ENCODE assay signal across 1 cellular context in genomic region chr1:167722152-167722869, GRCh38.
A peak's percentile ranks its signal among the peaks of the same experiment; 100 is the strongest.
TF ChIP-seq lines count a peak whose summit lies in the region.

No MANE protein-coding gene starts in this region.

TF ChIP-seq in K562, 482 proteins besides CTCF, POLR2A, EP300 and RAD21 (continued from another document and continues in another):
- TF ChIP-seq, protein P1, sequence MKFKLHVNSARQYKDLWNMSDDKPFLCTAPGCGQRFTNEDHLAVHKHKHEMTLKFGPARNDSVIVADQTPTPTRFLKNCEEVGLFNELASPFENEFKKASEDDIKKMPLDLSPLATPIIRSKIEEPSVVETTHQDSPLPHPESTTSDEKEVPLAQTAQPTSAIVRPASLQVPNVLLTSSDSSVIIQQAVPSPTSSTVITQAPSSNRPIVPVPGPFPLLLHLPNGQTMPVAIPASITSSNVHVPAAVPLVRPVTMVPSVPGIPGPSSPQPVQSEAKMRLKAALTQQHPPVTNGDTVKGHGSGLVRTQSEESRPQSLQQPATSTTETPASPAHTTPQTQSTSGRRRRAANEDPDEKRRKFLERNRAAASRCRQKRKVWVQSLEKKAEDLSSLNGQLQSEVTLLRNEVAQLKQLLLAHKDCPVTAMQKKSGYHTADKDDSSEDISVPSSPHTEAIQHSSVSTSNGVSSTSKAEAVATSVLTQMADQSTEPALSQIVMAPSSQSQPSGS (CRISPR knock-in tag; IDR thresholded peaks at IDR 0.05): no peak
- TF ChIP-seq RNF2 (IDR thresholded peaks at IDR 0.05) (no peak), SIN3B (IDR thresholded peaks at IDR 0.05; ENCODE audit: low read depth) (peak; percentile 2; the same call in 1 of the 2 replicates), SMARCC2 (IDR thresholded peaks at IDR 0.05; ENCODE audit: low read depth) (peak; percentile 15; the same call in 1 of the 2 replicates), ZNF311 (CRISPR knock-in tag; IDR thresholded peaks at IDR 0.05) (no peak), PHB (CRISPR knock-in tag; IDR thresholded peaks at IDR 0.05) (no peak), FOXK2 (conservative IDR thresholded peaks at IDR 0.05 in 1 of 2, IDR thresholded peaks at IDR 0.05 in 1 of 2; ENCODE audit: low read depth in 2 of 2) (0 out of 4 replicates have a peak, but pooled peaks of 1 of the 2 experiments have one; percentile 16), XRCC3 (IDR thresholded peaks at IDR 0.05) (no peak), ZFX (CRISPR knock-in tag; IDR thresholded peaks at IDR 0.05) (peak; percentile 74), SMAD3 (CRISPR knock-in tag; conservative IDR thresholded peaks at IDR 0.05) (no peak), HMBOX1 (IDR thresholded peaks at IDR 0.05) (no peak), ZNF282 (CRISPR knock-in tag; IDR thresholded peaks at IDR 0.05) (peak; percentile 45), ZNF740 (CRISPR knock-in tag; IDR thresholded peaks at IDR 0.05) (no peak), ZNF740 (tag; IDR thresholded peaks at IDR 0.05) (no peak), KLF1 (tag; IDR thresholded peaks at IDR 0.05) (no peak), HNRNPLL (IDR thresholded peaks at IDR 0.05; ENCODE audit: low read depth, low read length, poor library complexity, severe bottlenecking) (no peak), SRSF7 (optimal IDR thresholded peaks at IDR 0.05; ENCODE audit: low read depth, low read length) (no peak), TEAD2 (tag; IDR thresholded peaks at IDR 0.05) (no peak), ZNF699 (CRISPR knock-in tag; IDR thresholded peaks at IDR 0.05; ENCODE audit: insufficient replicate concordance) (no peak), SAFB2 (IDR thresholded peaks at IDR 0.05; ENCODE audit: borderline replicate concordance, low read depth, low read length, severe bottlenecking) (no peak), HDAC3 (IDR thresholded peaks at IDR 0.05; ENCODE audit: borderline replicate concordance, partially characterized antibody) (no peak), ESRRB (CRISPR knock-in tag; IDR thresholded peaks at IDR 0.05; ENCODE audit: borderline replicate concordance) (no peak), FOXA3 (CRISPR knock-in tag; conservative IDR thresholded peaks at IDR 0.05 in 1 of 2, IDR thresholded peaks at IDR 0.05 in 1 of 2) (no peak), NCOA1 (IDR thresholded peaks at IDR 0.05; ENCODE audit: low read depth) (no peak), LEF1 (IDR thresholded peaks at IDR 0.05) (no peak), HDAC6 (IDR thresholded peaks at IDR 0.05; ENCODE audit: low read depth, low read length) (no peak), ZNF79 (CRISPR knock-in tag; IDR thresholded peaks at IDR 0.05; ENCODE audit: low read depth) (no peak), BCL6 (CRISPR knock-in tag; IDR thresholded peaks at IDR 0.05) (no peak), THRA (IDR thresholded peaks at IDR 0.05) (no peak), HOMEZ (CRISPR knock-in tag; IDR thresholded peaks at IDR 0.05) (no peak), HBP1 (CRISPR knock-in tag; IDR thresholded peaks at IDR 0.05) (no peak), ZNF121 (CRISPR knock-in tag; conservative IDR thresholded peaks at IDR 0.05) (no peak), ZEB2 (IDR thresholded peaks at IDR 0.05) (peak; percentile 52; the same call in 1 of the 2 replicates), ZNF24 (IDR thresholded peaks at IDR 0.05) (no peak), ZNF398 (CRISPR knock-in tag; IDR thresholded peaks at IDR 0.05) (no peak), KDM2B (CRISPR knock-in tag; IDR thresholded peaks at IDR 0.05) (no peak), NR1H2 (CRISPR knock-in tag; IDR thresholded peaks at IDR 0.05) (no peak), SMC3 (conservative IDR thresholded peaks at IDR 0.05; ENCODE audit: insufficient read depth, low read depth, low read length) (no peak), TRIM28 (IDR thresholded peaks at IDR 0.05) (no peak), ZNF23 (CRISPR knock-in tag; IDR thresholded peaks at IDR 0.05) (no peak), CREB5 (CRISPR knock-in tag; IDR thresholded peaks at IDR 0.05) (no peak), POU5F1 (IDR thresholded peaks at IDR 0.05; ENCODE audit: borderline replicate concordance, low read depth, low read length, partially characterized antibody) (no peak), CBX5 (IDR thresholded peaks at IDR 0.05; ENCODE audit: borderline replicate concordance, low read depth) (no peak)
- TF ChIP-seq, protein P2, sequence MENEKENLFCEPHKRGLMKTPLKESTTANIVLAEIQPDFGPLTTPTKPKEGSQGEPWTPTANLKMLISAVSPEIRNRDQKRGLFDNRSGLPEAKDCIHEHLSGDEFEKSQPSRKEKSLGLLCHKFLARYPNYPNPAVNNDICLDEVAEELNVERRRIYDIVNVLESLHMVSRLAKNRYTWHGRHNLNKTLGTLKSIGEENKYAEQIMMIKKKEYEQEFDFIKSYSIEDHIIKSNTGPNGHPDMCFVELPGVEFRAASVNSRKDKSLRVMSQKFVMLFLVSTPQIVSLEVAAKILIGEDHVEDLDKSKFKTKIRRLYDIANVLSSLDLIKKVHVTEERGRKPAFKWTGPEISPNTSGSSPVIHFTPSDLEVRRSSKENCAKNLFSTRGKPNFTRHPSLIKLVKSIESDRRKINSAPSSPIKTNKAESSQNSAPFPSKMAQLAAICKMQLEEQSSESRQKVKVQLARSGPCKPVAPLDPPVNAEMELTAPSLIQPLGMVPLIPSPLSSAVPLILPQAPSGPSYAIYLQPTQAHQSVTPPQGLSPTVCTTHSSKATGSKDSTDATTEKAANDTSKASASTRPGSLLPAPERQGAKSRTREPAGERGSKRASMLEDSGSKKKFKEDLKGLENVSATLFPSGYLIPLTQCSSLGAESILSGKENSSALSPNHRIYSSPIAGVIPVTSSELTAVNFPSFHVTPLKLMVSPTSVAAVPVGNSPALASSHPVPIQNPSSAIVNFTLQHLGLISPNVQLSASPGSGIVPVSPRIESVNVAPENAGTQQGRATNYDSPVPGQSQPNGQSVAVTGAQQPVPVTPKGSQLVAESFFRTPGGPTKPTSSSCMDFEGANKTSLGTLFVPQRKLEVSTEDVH (IDR thresholded peaks at IDR 0.05; ENCODE audit: low read depth, partially characterized antibody): no peak
- TF ChIP-seq, protein P3, sequence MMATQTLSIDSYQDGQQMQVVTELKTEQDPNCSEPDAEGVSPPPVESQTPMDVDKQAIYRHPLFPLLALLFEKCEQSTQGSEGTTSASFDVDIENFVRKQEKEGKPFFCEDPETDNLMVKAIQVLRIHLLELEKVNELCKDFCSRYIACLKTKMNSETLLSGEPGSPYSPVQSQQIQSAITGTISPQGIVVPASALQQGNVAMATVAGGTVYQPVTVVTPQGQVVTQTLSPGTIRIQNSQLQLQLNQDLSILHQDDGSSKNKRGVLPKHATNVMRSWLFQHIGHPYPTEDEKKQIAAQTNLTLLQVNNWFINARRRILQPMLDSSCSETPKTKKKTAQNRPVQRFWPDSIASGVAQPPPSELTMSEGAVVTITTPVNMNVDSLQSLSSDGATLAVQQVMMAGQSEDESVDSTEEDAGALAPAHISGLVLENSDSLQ (IDR thresholded peaks at IDR 0.05): no peak
- TF ChIP-seq, protein P4, sequence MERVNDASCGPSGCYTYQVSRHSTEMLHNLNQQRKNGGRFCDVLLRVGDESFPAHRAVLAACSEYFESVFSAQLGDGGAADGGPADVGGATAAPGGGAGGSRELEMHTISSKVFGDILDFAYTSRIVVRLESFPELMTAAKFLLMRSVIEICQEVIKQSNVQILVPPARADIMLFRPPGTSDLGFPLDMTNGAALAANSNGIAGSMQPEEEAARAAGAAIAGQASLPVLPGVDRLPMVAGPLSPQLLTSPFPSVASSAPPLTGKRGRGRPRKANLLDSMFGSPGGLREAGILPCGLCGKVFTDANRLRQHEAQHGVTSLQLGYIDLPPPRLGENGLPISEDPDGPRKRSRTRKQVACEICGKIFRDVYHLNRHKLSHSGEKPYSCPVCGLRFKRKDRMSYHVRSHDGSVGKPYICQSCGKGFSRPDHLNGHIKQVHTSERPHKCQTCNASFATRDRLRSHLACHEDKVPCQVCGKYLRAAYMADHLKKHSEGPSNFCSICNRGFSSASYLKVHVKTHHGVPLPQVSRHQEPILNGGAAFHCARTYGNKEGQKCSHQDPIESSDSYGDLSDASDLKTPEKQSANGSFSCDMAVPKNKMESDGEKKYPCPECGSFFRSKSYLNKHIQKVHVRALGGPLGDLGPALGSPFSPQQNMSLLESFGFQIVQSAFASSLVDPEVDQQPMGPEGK (CRISPR knock-in tag; IDR thresholded peaks at IDR 0.05; ENCODE audit: borderline replicate concordance): no peak
- TF ChIP-seq, protein P5, sequence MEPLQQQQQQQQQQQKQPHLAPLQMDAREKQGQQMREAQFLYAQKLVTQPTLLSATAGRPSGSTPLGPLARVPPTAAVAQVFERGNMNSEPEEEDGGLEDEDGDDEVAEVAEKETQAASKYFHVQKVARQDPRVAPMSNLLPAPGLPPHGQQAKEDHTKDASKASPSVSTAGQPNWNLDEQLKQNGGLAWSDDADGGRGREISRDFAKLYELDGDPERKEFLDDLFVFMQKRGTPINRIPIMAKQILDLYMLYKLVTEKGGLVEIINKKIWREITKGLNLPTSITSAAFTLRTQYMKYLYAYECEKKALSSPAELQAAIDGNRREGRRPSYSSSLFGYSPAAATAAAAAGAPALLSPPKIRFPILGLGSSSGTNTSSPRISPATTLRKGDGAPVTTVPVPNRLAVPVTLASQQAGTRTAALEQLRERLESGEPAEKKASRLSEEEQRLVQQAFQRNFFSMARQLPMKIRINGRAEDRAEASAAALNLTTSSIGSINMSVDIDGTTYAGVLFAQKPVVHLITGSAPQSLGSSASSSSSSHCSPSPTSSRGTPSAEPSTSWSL (CRISPR knock-in tag; IDR thresholded peaks at IDR 0.05; ENCODE audit: borderline replicate concordance): no peak
